Comparison of ENCODE assay signal across 1 cellular context in genomic region chr1:183633676-183634343, GRCh38.
TF ChIP-seq lines count a peak whose summit lies in the region.

No MANE protein-coding gene starts in this region.

TF ChIP-seq in HCT116, 20 proteins besides CTCF, POLR2A, EP300 and RAD21 (continued from another document):
- no peak for TF ChIP-seq TCF7L2 (IDR thresholded peaks at IDR 0.05; ENCODE audit: borderline replicate concordance, extremely low read depth, insufficient read depth, insufficient read length)
- no peak for TF ChIP-seq MAX (IDR thresholded peaks at IDR 0.05)
- no peak for TF ChIP-seq ZBTB33 (IDR thresholded peaks at IDR 0.05; ENCODE audit: extremely low read depth, insufficient replicate concordance, low read length)
- no peak for TF ChIP-seq JUND (IDR thresholded peaks at IDR 0.05)
- no peak for TF ChIP-seq ZFX (IDR thresholded peaks at IDR 0.05)
- TF ChIP-seq SP1 (IDR thresholded peaks at IDR 0.05; ENCODE audit: low read depth): 0 out of 2 replicates have a peak, but pooled peaks have one; percentile 15
- peak; percentile 93 for TF ChIP-seq SRF (IDR thresholded peaks at IDR 0.05; ENCODE audit: low read depth)
TF ChIP-seq in HCT116: peak in this region for 2.
